33 cellular contexts compared by ENCODE assay signal in the genomic region with DNA sequence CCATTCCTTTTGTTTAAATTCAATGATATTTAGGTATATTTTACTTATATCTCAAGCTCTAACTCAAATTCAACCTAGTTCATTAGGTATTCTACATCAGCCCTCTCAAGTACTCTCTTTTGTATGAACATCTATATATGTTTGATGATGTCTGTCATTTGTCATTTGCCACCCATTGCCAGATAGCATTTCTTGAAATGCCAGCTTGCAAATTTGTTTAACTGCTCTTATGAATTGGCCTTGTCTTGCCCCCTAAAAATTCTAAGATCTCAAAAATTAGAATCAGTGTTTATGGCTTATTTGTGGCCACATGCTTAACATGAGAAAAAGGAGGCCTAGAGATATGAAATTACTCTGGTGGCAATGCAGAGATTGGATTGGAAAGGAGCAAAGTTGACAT.
"Had no signal": no experiment of that assay in that cellular context is flagged by ENCODE, and none has a peak within 500 bp of the region (broad histone marks: within the 10 kb centered on the region; RNA-seq: fewer than 3 reads in every experiment).

No MANE protein-coding gene starts in this region.

- H3K27ac ChIP-seq: adrenal gland, ascending aorta, body of pancreas, brain microvascular endothelial cell, breast epithelium, cardiac muscle cell had no signal

- ATAC-seq: activated naive CD4-positive, alpha-beta T cell treated with anti-CD3 and anti-CD28 coated beads, Interleukin-2, amount 50 U/mL, for 72 hours; activated naive CD8-positive, alpha-beta T cell treated with anti-CD3 and anti-CD28 coated beads, Interleukin-2, amount 50 U/mL, for 24 hours; activated T-cell treated with anti-CD3 and anti-CD28 coated beads, Interleukin-2, amount 50 U/mL, for 4 hours; activated T-cell treated with anti-CD3 and anti-CD28 coated beads, Interleukin-2, amount 50 U/mL, for 72 hours; activated T-helper 17 cell treated with anti-CD3 and anti-CD28 coated beads, Interleukin-2, amount 50 U/mL, for 72 hours; body of pancreas had no signal

- FAIRE-seq: astrocyte, bronchial epithelial cell had no signal

- DNase-seq: activated effector memory CD4-positive, alpha-beta T cell treated with anti-CD3 and anti-CD28 coated beads, Interleukin-2, amount 50 U/mL, for 16 hours; activated effector memory CD4-positive, alpha-beta T cell treated with Interleukin-2 at 50 U/mL for 16 hours; activated gamma-delta T cell; activated gamma-delta T cell treated with Interleukin-2 at 50 U/mL for 16 hours; activated naive CD4-positive, alpha-beta T cell; activated naive CD4-positive, alpha-beta T cell treated with anti-CD3 and anti-CD28 coated beads for 36 hours; activated naive CD4-positive, alpha-beta T cell treated with anti-CD3 and anti-CD28 coated beads, Interleukin-2, amount 10 ng/mL, durations not matched to agents 7 days and 5 days; activated naive CD4-positive, alpha-beta T cell treated with anti-CD3 and anti-CD28 coated beads, Interleukin-2, amount 50 U/mL, for 16 hours; activated naive CD4-positive, alpha-beta T cell treated with Interleukin-2 at 50 U/mL for 16 hours; activated naive CD8-positive, alpha-beta T cell treated with anti-CD3 and anti-CD28 coated beads for 36 hours; activated naive CD8-positive, alpha-beta T cell treated with anti-CD3 and anti-CD28 coated beads, Interleukin-2, amount 10 ng/mL, durations not matched to agents 7 days and 5 days; activated naive CD8-positive, alpha-beta T cell treated with anti-CD3 and anti-CD28 coated beads, Interleukin-2, amount 50 U/mL, for 24 hours; activated T-cell treated with anti-CD3 and anti-CD28 coated beads, Interleukin-2, amount 50 U/mL, for 24 hours; activated T-cell treated with anti-CD3 and anti-CD28 coated beads, Interleukin-2, amount 50 U/mL, for 4 hours; activated T-cell treated with anti-CD3 and anti-CD28 coated beads, Interleukin-2, amount 50 U/mL, for 48 hours; activated T-cell treated with anti-CD3 and anti-CD28 coated beads, Interleukin-2, amount 50 U/mL, for 72 hours; adrenal gland; amniotic stem cell; amygdala; anterior cingulate cortex; aorta; body of pancreas; brain microvascular endothelial cell; caudate nucleus; central memory CD4-positive, alpha-beta T cell; cerebellar nuclear complex had no signal

- H3K9me3 ChIP-seq: adrenal gland, ascending aorta, body of pancreas, breast epithelium had no signal

- H3K4me3 ChIP-seq: adrenal gland, ascending aorta, body of pancreas, breast epithelium, cardiac muscle cell had no signal

- H3K36me3 ChIP-seq: adrenal gland, ascending aorta, brain microvascular endothelial cell, breast epithelium, cardiac muscle cell had no signal

- H3K27me3 ChIP-seq: adrenal gland, ascending aorta, body of pancreas, brain microvascular endothelial cell, breast epithelium, cardiac muscle cell had no signal

- H3K4me1 ChIP-seq: adrenal gland, ascending aorta, body of pancreas, breast epithelium had no signal
